In genomic region chr17:28726912-28727726, GRCh38 we compare ENCODE assay signal across 8 cellular contexts. TPM values are rescaled to one million over a fixed set of nuclear protein-coding genes. Genes with fewer than 3 reads are reported as not detected.
A peak's percentile ranks its signal among the peaks of the same experiment; 100 is the strongest.
DNase-seq lines count a peak whose midpoint lies in the region; TF ChIP-seq lines count a peak whose summit lies in the region.

No MANE protein-coding gene starts in this region.

- H3K27me3 ChIP-seq in ovary (no peaks in the 10 kb centered on the region), tibial artery (no peaks in the 10 kb centered on the region)

- peak overlapping the region; percentile 95 for H3K4me3 Mint-ChIP-seq in HFFc6
- peak overlapping the region; percentile 100 for H3K4me3 Mint-ChIP-seq in activated naive CD8-positive, alpha-beta T cell treated with anti-CD3 and anti-CD28 coated beads for 36 hours

- DNase-seq in HFFc6, result peak; percentile 91
- peak; percentile 83 for DNase-seq in NCI-H1092 (lab: John Stamatoyannopoulos, UW)
- DNase-seq in SKM-1 (lab: John Stamatoyannopoulos, UW; ENCODE audit: unreplicated experiment), result peak; percentile 90
- peak; percentile 94 for DNase-seq in activated naive CD8-positive, alpha-beta T cell treated with anti-CD3 and anti-CD28 coated beads for 36 hours
- DNase-seq in head of caudate nucleus, result peak; percentile 86 to 97 (median 93)
- peak; percentile 91 to 96 (median 94) for DNase-seq in ovary
- peak; percentile 95 to 96 for DNase-seq in tibial artery

- no peaks in the 10 kb centered on the region for H3K9me3 Mint-ChIP-seq in HFFc6
- no peaks in the 10 kb centered on the region for H3K9me3 Mint-ChIP-seq in activated naive CD8-positive, alpha-beta T cell treated with anti-CD3 and anti-CD28 coated beads for 36 hours

- H3K27ac Mint-ChIP-seq in HFFc6, result peak overlapping the region; percentile 95
- H3K27ac Mint-ChIP-seq in activated naive CD8-positive, alpha-beta T cell treated with anti-CD3 and anti-CD28 coated beads for 36 hours, result peak overlapping the region; percentile 99

- intact Hi-C loops in head of caudate nucleus (cut with DNase I), result loop anchor here (5.0 to 10.0 kb wide), 2 partner anchors 178 to 225 kb away; partner anchors contain the start of genes DHRS13 and PHF12
- intact Hi-C loops in ovary (cut with DNase I), result loop anchor here in 2 of 4 donors (2.0 to 10.0 kb wide), 2 partner anchors 24 to 168 kb away; partner anchors contain the start of gene FLOT2 (in 1 of the 2)
- intact Hi-C loops in tibial artery (cut with DNase I; ENCODE audit: low total_unique reads), result loop anchor here (1.0 to 5.0 kb wide), 2 partner anchors 21 to 170 kb away; partner anchors contain the start of gene FLOT2

- no peak for TF ChIP-seq EP300 in ovary (IDR thresholded peaks at IDR 0.05)

- peak; percentile 28 for TF ChIP-seq POLR2A in ovary (IDR thresholded peaks at IDR 0.05)

- peaks cover 19% of the 10 kb centered on the region for H3K27me3 Mint-ChIP-seq in HFFc6 (ENCODE audit: insufficient read depth)
- H3K27me3 Mint-ChIP-seq in activated naive CD8-positive, alpha-beta T cell treated with anti-CD3 and anti-CD28 coated beads for 36 hours, result peaks cover 4% of the 10 kb centered on the region

- H3K9me3 ChIP-seq in ovary, result no peaks in the 10 kb centered on the region
- H3K9me3 ChIP-seq in tibial artery, result no peaks in the 10 kb centered on the region

- 1% methylated on average over 41 of the region's 41 CpGs for WGBS in ovary, 3 donors

- TF ChIP-seq CTCF in HFFc6 (IDR thresholded peaks at IDR 0.05), result peak; percentile 99
- peak; percentile 96 to 99 (median 99) for TF ChIP-seq CTCF in ovary (IDR thresholded peaks at IDR 0.05)
- peak; percentile 99 to 100 for TF ChIP-seq CTCF in tibial artery (IDR thresholded peaks at IDR 0.05)

- H3K4me1 Mint-ChIP-seq in HFFc6 (ENCODE audit: low read depth), result peaks cover 52% of the 10 kb centered on the region
- H3K4me1 Mint-ChIP-seq in activated naive CD8-positive, alpha-beta T cell treated with anti-CD3 and anti-CD28 coated beads for 36 hours, result peaks cover 45% of the 10 kb centered on the region

- peaks cover 16% of the 10 kb centered on the region for H3K36me3 Mint-ChIP-seq in HFFc6 (ENCODE audit: low read depth)
- H3K36me3 Mint-ChIP-seq in activated naive CD8-positive, alpha-beta T cell treated with anti-CD3 and anti-CD28 coated beads for 36 hours, result peaks cover 36% of the 10 kb centered on the region

- H3K4me3 ChIP-seq in GM08714 (ENCODE audit: low read length) (peak overlapping the region; percentile 80; the same call in 1 of the 2 replicates), ovary (peak overlapping the region; percentile 86), tibial artery (peak overlapping the region; percentile 65 to 91)

- peak overlapping the region in 1 of 2 donors; percentile 95 for H3K27ac ChIP-seq in ovary
- peak overlapping the region; percentile 90 to 99 for H3K27ac ChIP-seq in tibial artery

- peaks cover 5% of the 10 kb centered on the region for H3K4me1 ChIP-seq in ovary (ENCODE audit: insufficient read depth)
- peaks cover 4 to 42% (median 21%) of the 10 kb centered on the region in 4 donors for H3K4me1 ChIP-seq in tibial artery

- H3K36me3 ChIP-seq in ovary, result no peaks in the 10 kb centered on the region
- H3K36me3 ChIP-seq in tibial artery, result peaks cover 24 to 26% (median 25%) of the 10 kb centered on the region in 3 donors

RNA-seq across cellular contexts. Expression of gene TLCD1, which starts 1.1 kb away (rescaled TPM):
- 10 to 100 TPM in 4 of 6 experiments, 1 to 10 TPM in 2; 8.0 to 14.6 (median 11.3) TPM for total RNA-seq in HFFc6 (2021; fragmentation: NEBNext Ultra II Directional; extraction: Animal tissue kit (Norgen Biotek cat#: 25700))
- 10 to 100 TPM; 15.5 to 17.8 TPM for total RNA-seq in activated naive CD8-positive, alpha-beta T cell treated with anti-CD3 and anti-CD28 coated beads for 36 hours
- 1 to 10 TPM in 6 of 7 donors, not detected in 1; 1.3 to 7.0 (median 1.6) TPM for total RNA-seq in ovary
- polyA plus RNA-seq in ovary, result 1 to 10 TPM in 1 of 2 donors, under 1 TPM in 1; 0.75 to 5.1 TPM

RNA-seq across cellular contexts. Expression of gene NEK8, which starts 1.5 kb away (rescaled TPM):
- 1 to 10 TPM; 1.9 to 3.1 (median 2.5) TPM for total RNA-seq in HFFc6 (2021; fragmentation: NEBNext Ultra II Directional; extraction: Animal tissue kit (Norgen Biotek cat#: 25700))
- 1 to 10 TPM; 4.8 to 5.6 TPM for total RNA-seq in activated naive CD8-positive, alpha-beta T cell treated with anti-CD3 and anti-CD28 coated beads for 36 hours
- 1 to 10 TPM; 2.3 to 8.3 (median 3.4) TPM for total RNA-seq in ovary
- 1 to 10 TPM; 1.9 to 2.2 TPM for polyA plus RNA-seq in ovary

RNA-seq across cellular contexts. Expression of gene RPL23A, which starts 7.3 kb away (rescaled TPM):
- 1,000 to 10,000 TPM; 1,227 to 1,529 (median 1,391) TPM for total RNA-seq in HFFc6 (2021; fragmentation: NEBNext Ultra II Directional; extraction: Animal tissue kit (Norgen Biotek cat#: 25700))
- 1,000 to 10,000 TPM; 2,447 to 2,533 TPM for total RNA-seq in activated naive CD8-positive, alpha-beta T cell treated with anti-CD3 and anti-CD28 coated beads for 36 hours
- 1,000 to 10,000 TPM; 1,369 to 3,979 (median 2,659) TPM for total RNA-seq in ovary
- polyA plus RNA-seq in ovary, result 1,000 to 10,000 TPM; 2,997 to 3,153 TPM

RNA-seq across cellular contexts. Expression of gene RAB34, which starts 9.5 kb away (rescaled TPM):
- total RNA-seq in HFFc6 (2021; fragmentation: NEBNext Ultra II Directional; extraction: Animal tissue kit (Norgen Biotek cat#: 25700)), result 100 to 1,000 TPM; 161 to 219 (median 192) TPM
- total RNA-seq in activated naive CD8-positive, alpha-beta T cell treated with anti-CD3 and anti-CD28 coated beads for 36 hours, result 1 to 10 TPM; 7.6 to 8.2 TPM
- 100 to 1,000 TPM; 149 to 222 (median 169) TPM for total RNA-seq in ovary
- 100 to 1,000 TPM; 196 to 208 TPM for polyA plus RNA-seq in ovary

RNA-seq across cellular contexts. Expression of gene PROCA1, which starts 15.4 kb away (rescaled TPM):
- 1 to 10 TPM in 1 of 6 experiments, under 1 TPM in 5; 0.60 to 1.1 (median 0.70) TPM for total RNA-seq in HFFc6 (2021; fragmentation: NEBNext Ultra II Directional; extraction: Animal tissue kit (Norgen Biotek cat#: 25700))
- total RNA-seq in activated naive CD8-positive, alpha-beta T cell treated with anti-CD3 and anti-CD28 coated beads for 36 hours, result 1 to 10 TPM; 3.1 to 3.9 TPM
- 1 to 10 TPM; 4.0 to 6.7 (median 5.0) TPM for total RNA-seq in ovary
- polyA plus RNA-seq in ovary, result 1 to 10 TPM; 2.7 to 6.5 TPM
